ENCODE assay signal across 1 cellular context in the genomic region with DNA sequence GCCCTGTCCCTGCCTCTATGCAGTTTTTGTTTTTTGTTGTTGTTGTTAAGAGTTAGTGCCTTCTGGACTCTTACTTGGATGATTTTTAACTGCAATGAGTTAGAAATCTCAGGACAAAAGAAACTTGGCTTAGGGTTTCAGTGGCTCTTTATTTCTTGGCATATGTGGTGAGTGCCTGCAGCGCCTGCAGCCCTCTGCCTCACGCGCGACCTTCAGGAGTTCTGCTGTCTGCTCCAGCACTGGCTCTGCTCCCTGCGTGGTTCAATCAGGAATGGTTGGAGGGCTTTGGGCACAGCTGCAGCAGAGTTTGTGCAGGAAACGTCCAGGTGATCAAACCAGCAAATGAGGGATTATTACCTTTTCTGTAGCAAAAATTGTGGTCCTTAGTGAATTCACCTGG.
TF ChIP-seq lines count a peak whose summit lies in the region.

No MANE protein-coding gene starts in this region.

TF ChIP-seq in WTC11, 78 proteins besides CTCF, POLR2A, EP300 and RAD21 (continued from another document):
- TF ChIP-seq, protein P1, sequence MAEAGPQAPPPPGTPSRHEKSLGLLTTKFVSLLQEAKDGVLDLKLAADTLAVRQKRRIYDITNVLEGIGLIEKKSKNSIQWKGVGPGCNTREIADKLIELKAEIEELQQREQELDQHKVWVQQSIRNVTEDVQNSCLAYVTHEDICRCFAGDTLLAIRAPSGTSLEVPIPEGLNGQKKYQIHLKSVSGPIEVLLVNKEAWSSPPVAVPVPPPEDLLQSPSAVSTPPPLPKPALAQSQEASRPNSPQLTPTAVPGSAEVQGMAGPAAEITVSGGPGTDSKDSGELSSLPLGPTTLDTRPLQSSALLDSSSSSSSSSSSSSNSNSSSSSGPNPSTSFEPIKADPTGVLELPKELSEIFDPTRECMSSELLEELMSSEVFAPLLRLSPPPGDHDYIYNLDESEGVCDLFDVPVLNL (CRISPR knock-in tag; IDR thresholded peaks at IDR 0.05; ENCODE audit: borderline replicate concordance, low read depth) = no peak
- TF ChIP-seq ZNF512 (CRISPR knock-in tag; IDR thresholded peaks at IDR 0.05; ENCODE audit: borderline replicate concordance) (no peak), NR2C2 (CRISPR knock-in tag; IDR thresholded peaks at IDR 0.05) (no peak), FOXK1 (CRISPR knock-in tag; IDR thresholded peaks at IDR 0.05) (no peak), ZNF671 (CRISPR knock-in tag; IDR thresholded peaks at IDR 0.05) (no peak), ETV6 (CRISPR knock-in tag; IDR thresholded peaks at IDR 0.05) (no peak)
TF ChIP-seq in WTC11: peak in this region for 0.
